36 cellular contexts compared by ENCODE assay signal in the genomic region with DNA sequence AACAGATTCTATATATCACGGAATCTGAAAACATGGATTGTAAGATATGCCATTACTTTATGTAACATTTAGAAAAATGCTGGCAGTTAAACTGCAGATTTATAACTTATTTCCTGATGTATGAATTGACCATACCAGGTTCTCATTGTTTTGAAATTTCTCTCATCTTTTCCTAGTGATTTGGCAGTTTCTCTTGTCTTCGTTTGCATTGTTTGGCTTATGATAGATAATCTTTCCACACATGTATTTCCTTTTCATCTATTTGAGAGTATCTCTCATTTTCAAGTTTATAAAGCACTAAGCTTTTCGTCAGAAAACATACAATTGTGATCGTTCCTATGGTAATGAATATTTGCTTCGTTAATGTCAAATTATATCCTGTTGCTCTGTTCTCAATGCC.
"Had no signal": no experiment of that assay in that cellular context is flagged by ENCODE, and none has a peak within 500 bp of the region (broad histone marks: within the 10 kb centered on the region; RNA-seq: fewer than 3 reads in every experiment).

No MANE protein-coding gene starts in this region.

- H3K36me3 ChIP-seq: adrenal gland, cardiac muscle cell had no signal

- H3K4me3 Mint-ChIP-seq: activated B cell treated with CpG ODN at 0.5 μM for 24 hours; activated CD4-positive, alpha-beta memory T cell treated with anti-CD3 and anti-CD28 coated beads for 36 hours; activated CD4-positive, alpha-beta T cell treated with anti-CD3 and anti-CD28 coated beads, Interleukin-2, amount 10 ng/mL, durations not matched to agents 24 days and 14 days; activated CD8-positive, alpha-beta T cell treated with anti-CD3 and anti-CD28 coated beads for 36 hours; activated naive CD4-positive, alpha-beta T cell treated with anti-CD3 and anti-CD28 coated beads for 36 hours; activated naive CD8-positive, alpha-beta T cell treated with anti-CD3 and anti-CD28 coated beads for 36 hours; activated T-cell treated with anti-CD3 and anti-CD28 coated beads, Interleukin-2, amount 50 U/mL, for 4 hours; activated T-cell treated with anti-CD3 and anti-CD28 coated beads, Interleukin-2, amount 50 U/mL, for 72 hours; activated T-helper 1 cell treated with anti-CD3 and anti-CD28 coated beads, Interleukin-12 subunit alpha, Interleukin-12 subunit beta, Interleukin-2, Interleukin-4 antibody, amounts not matched to agents 30 ng/mL and 10 ng/mL and 1 ng/mL, durations not matched to agents 14 hours and 24 hours and 36 hours; activated T-helper 17 cell treated with anti-CD3 and anti-CD28 coated beads, Interleukin-2, amount 50 U/mL, for 72 hours; brain; central memory CD8-positive, alpha-beta T cell; T-cell; T-helper 17 cell had no signal

- DNase-seq: activated B cell treated with CpG ODN at 0.5 μM for 24 hours; activated CD4-positive, alpha-beta memory T cell treated with anti-CD3 and anti-CD28 coated beads for 36 hours; activated CD4-positive, alpha-beta T cell treated with anti-CD3 and anti-CD28 coated beads for 4 hours; activated CD4-positive, alpha-beta T cell treated with anti-CD3 and anti-CD28 coated beads, Interleukin-2, amount 10 ng/mL, durations not matched to agents 24 days and 14 days; activated CD4-positive, alpha-beta T cell treated with anti-CD3 and anti-CD28 coated beads, Interleukin-2, amount 50 U/mL, for 1 hour; activated CD4-positive, alpha-beta T cell treated with anti-CD3 and anti-CD28 coated beads, Interleukin-2, amount 50 U/mL, for 4 hours; activated CD4-positive, CD25-positive, alpha-beta regulatory T cell treated with anti-CD3 and anti-CD28 coated beads, Interleukin-2, amount 50 U/mL, for 72 hours; activated CD8-positive, alpha-beta memory T cell treated with anti-CD3 and anti-CD28 coated beads, Interleukin-2, amount 50 U/mL, for 4 hours; activated CD8-positive, alpha-beta T cell treated with anti-CD3 and anti-CD28 coated beads for 36 hours; activated effector memory CD4-positive, alpha-beta T cell treated with anti-CD3 and anti-CD28 coated beads, Interleukin-2, amount 50 U/mL, for 16 hours; activated gamma-delta T cell treated with Interleukin-2 at 50 U/mL for 16 hours; activated naive CD4-positive, alpha-beta T cell; activated naive CD4-positive, alpha-beta T cell treated with anti-CD3 and anti-CD28 coated beads for 36 hours; activated naive CD4-positive, alpha-beta T cell treated with anti-CD3 and anti-CD28 coated beads, Interleukin-2, amount 50 U/mL, for 16 hours; activated naive CD8-positive, alpha-beta T cell treated with anti-CD3 and anti-CD28 coated beads for 36 hours; activated T-cell treated with anti-CD3 and anti-CD28 coated beads for 4 hours; activated T-cell treated with anti-CD3 and anti-CD28 coated beads, Interleukin-2, amount 50 U/mL, for 1 hour; activated T-cell treated with anti-CD3 and anti-CD28 coated beads, Interleukin-2, amount 50 U/mL, for 4 hours; activated T-cell treated with anti-CD3 and anti-CD28 coated beads, Interleukin-2, amount 50 U/mL, for 72 hours; adrenal gland; amniotic stem cell; aorta; caudate nucleus; cerebellar nuclear complex; T-cell; T-helper 17 cell; T1000 had no signal

- H3K4me1 Mint-ChIP-seq: activated B cell treated with CpG ODN at 0.5 μM for 24 hours had no signal

- H3K27me3 Mint-ChIP-seq: activated B cell treated with CpG ODN at 0.5 μM for 24 hours; activated CD4-positive, alpha-beta memory T cell treated with anti-CD3 and anti-CD28 coated beads for 36 hours; activated CD4-positive, alpha-beta T cell treated with anti-CD3 and anti-CD28 coated beads, Interleukin-2, amount 10 ng/mL, durations not matched to agents 24 days and 14 days; activated CD8-positive, alpha-beta T cell treated with anti-CD3 and anti-CD28 coated beads for 36 hours; activated naive CD8-positive, alpha-beta T cell treated with anti-CD3 and anti-CD28 coated beads for 36 hours; activated T-helper 17 cell treated with anti-CD3 and anti-CD28 coated beads, Interleukin-2, amount 50 U/mL, for 72 hours; brain; central memory CD8-positive, alpha-beta T cell; T-cell; T-helper 17 cell had no signal

- H3K9me3 ChIP-seq: adrenal gland had no signal

- H3K4me1 ChIP-seq: adrenal gland had no signal

- FAIRE-seq: bronchial epithelial cell, TTC549 had no signal

- H3K27ac ChIP-seq: adrenal gland, cardiac muscle cell, VCaP had no signal

- H3K9me3 Mint-ChIP-seq: activated CD4-positive, alpha-beta memory T cell treated with anti-CD3 and anti-CD28 coated beads for 36 hours; activated CD8-positive, alpha-beta T cell treated with anti-CD3 and anti-CD28 coated beads for 36 hours; activated naive CD4-positive, alpha-beta T cell treated with anti-CD3 and anti-CD28 coated beads for 36 hours; activated T-cell treated with anti-CD3 and anti-CD28 coated beads, Interleukin-2, amount 50 U/mL, for 4 hours; activated T-helper 1 cell treated with anti-CD3 and anti-CD28 coated beads, Interleukin-12 subunit alpha, Interleukin-12 subunit beta, Interleukin-2, Interleukin-4 antibody, amounts not matched to agents 30 ng/mL and 10 ng/mL and 1 ng/mL, durations not matched to agents 14 hours and 24 hours and 36 hours; activated T-helper 17 cell treated with anti-CD3 and anti-CD28 coated beads, Interleukin-2, amount 50 U/mL, for 72 hours; central memory CD8-positive, alpha-beta T cell had no signal

- H3K27ac Mint-ChIP-seq: activated B cell treated with CpG ODN at 0.5 μM for 24 hours; activated CD4-positive, alpha-beta memory T cell treated with anti-CD3 and anti-CD28 coated beads for 36 hours; activated CD4-positive, alpha-beta T cell treated with anti-CD3 and anti-CD28 coated beads, Interleukin-2, amount 10 ng/mL, durations not matched to agents 24 days and 14 days; activated CD8-positive, alpha-beta T cell treated with anti-CD3 and anti-CD28 coated beads for 36 hours; activated naive CD4-positive, alpha-beta T cell treated with anti-CD3 and anti-CD28 coated beads for 36 hours; activated naive CD4-positive, alpha-beta T cell treated with anti-CD3 and anti-CD28 coated beads, Interleukin-2, amount 50 U/mL, for 72 hours; activated naive CD8-positive, alpha-beta T cell treated with anti-CD3 and anti-CD28 coated beads for 36 hours; activated T-helper 1 cell treated with anti-CD3 and anti-CD28 coated beads, Interleukin-12 subunit alpha, Interleukin-12 subunit beta, Interleukin-2, Interleukin-4 antibody, amounts not matched to agents 30 ng/mL and 10 ng/mL and 1 ng/mL, durations not matched to agents 14 hours and 24 hours and 36 hours; activated T-helper 17 cell treated with anti-CD3 and anti-CD28 coated beads, Interleukin-2, amount 50 U/mL, for 72 hours; brain; T-cell; T-helper 17 cell had no signal

- H3K27me3 ChIP-seq: adrenal gland, cardiac muscle cell had no signal

- H3K4me3 ChIP-seq: adrenal gland, cardiac muscle cell had no signal
